Comparison of ENCODE assay signal across 8 cellular contexts in the genomic region with DNA sequence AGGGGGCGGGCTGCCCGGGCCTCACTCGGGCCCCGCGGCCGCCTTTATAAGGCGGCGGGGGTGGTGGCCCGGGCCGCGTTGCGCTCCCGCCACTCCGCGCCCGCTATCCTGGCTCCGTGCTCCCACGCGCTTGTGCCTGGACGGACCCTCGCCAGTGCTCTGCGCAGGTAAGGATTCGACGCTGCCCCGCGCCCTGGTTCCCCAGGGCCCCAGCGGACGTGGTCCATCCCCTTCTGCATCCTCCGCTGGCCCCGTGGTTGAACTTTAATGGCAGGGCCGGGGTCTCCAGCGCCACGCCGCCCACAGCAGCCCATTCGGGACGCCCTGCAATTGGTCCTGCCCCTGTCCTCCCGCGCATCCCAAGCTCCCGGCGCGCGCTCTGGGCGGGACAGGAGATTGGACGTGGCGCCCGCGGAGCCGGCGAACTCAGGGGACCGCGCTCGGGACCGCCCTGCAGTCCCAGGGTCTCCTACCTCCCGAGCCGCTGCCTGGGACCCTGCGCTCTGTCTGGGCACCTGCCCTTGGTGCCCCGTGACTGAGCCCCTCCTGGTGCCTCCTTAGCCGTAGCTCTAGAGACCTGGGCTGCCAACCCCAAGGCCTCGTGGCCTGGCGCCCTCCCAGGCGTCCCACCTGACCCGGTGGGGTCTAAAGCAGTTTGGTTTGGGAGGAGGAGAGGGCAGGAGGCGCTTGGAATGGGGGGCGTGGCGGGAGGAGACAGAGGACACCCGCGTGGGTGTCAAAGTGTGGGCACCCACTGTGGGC. TPM values are rescaled to one million over a fixed set of nuclear protein-coding genes. Genes with fewer than 3 reads are reported as not detected.
DNase-seq lines count a peak whose midpoint lies in the region; ATAC-seq and TF ChIP-seq lines count a peak whose summit lies in the region.

A gene (plus strand): TSS at position 73 of the 762 bp plus-strand sequence. CDS start 44,659 bp downstream, outside the sequence.

- H3K4me3 Mint-ChIP-seq in CD14-positive monocyte, result peak within 1 kb of the TSS in 1 of 2 donors; percentile 90
- H3K4me3 Mint-ChIP-seq in glutamatergic neuron (ENCODE audit: unreplicated experiment), result peak within 1 kb of the TSS; percentile 91
- peak within 1 kb of the TSS; percentile 85 for H3K4me3 Mint-ChIP-seq in neural progenitor cell

- ATAC-seq in GM18520 (IDR thresholded peaks at IDR 0.05; ENCODE audit: unreplicated experiment), result no peak

- DNase-seq in CD14-positive monocyte (ENCODE audit: low spot score) (no peak), SK-N-MC (ENCODE audit: low read depth, low spot score) (no peak), glutamatergic neuron (no peak), neural progenitor cell (ENCODE audit: low spot score) (peak; percentile 76), NCI-H2029 (lab: John Stamatoyannopoulos, UW) (no peak), dermis blood vessel endothelial cell (no peak)
- DNase-seq in activated CD4-positive, CD25-positive, alpha-beta regulatory T cell (lab: John Stamatoyannopoulos, UW), result no peak

- intact Hi-C loops in CD14-positive monocyte (cut with micrococcal nuclease), result no loop called here

- peak within 1 kb of the TSS in 2 of 7 donors; percentile 10 to 13 for H3K27ac Mint-ChIP-seq in CD14-positive monocyte
- H3K27ac Mint-ChIP-seq in glutamatergic neuron (ENCODE audit: unreplicated experiment), result peak within 1 kb of the TSS; percentile 71
- H3K27ac Mint-ChIP-seq in neural progenitor cell, result peak within 1 kb of the TSS; percentile 62

- peaks cover 19% of the 10 kb centered on the region for H3F3A ChIP-seq in neural progenitor cell (ENCODE audit: low read depth)

- H3K27me3 Mint-ChIP-seq in CD14-positive monocyte (ENCODE audit: low read depth in 3 of 3) (peaks cover 53 to 74% (median 57%) of the 10 kb centered on the region in 3 donors), glutamatergic neuron (ENCODE audit: unreplicated experiment) (peaks cover 8% of the 10 kb centered on the region), neural progenitor cell (ENCODE audit: insufficient read depth, low read depth) (peaks cover 25% of the 10 kb centered on the region)

- TF ChIP-seq CTCF in CD14-positive monocyte (IDR thresholded peaks at IDR 0.05), result peak; percentile 30
- TF ChIP-seq CTCF in glutamatergic neuron (IDR thresholded peaks at IDR 0.05; ENCODE audit: partially characterized antibody, unreplicated experiment), result no peak
- no peak for TF ChIP-seq CTCF in neural progenitor cell (IDR thresholded peaks at IDR 0.05)

- peaks cover 4% of the 10 kb centered on the region for H3K4me1 Mint-ChIP-seq in CD14-positive monocyte
- peaks cover 5% of the 10 kb centered on the region for H3K4me1 Mint-ChIP-seq in glutamatergic neuron (ENCODE audit: low read depth, unreplicated experiment)
- H3K4me1 Mint-ChIP-seq in neural progenitor cell, result peaks cover 43% of the 10 kb centered on the region

- peaks cover 3% of the 10 kb centered on the region; the same call in 1 of the 2 replicates for H3K36me3 ChIP-seq in SK-N-MC (ENCODE audit: insufficient read depth, low read length)
- no peaks in the 10 kb centered on the region for H3K36me3 ChIP-seq in neural progenitor cell

- peaks cover 0 to 7% (median 2%) of the 10 kb centered on the region in 7 donors for H3K9me3 Mint-ChIP-seq in CD14-positive monocyte
- peaks cover 5% of the 10 kb centered on the region for H3K9me3 Mint-ChIP-seq in glutamatergic neuron (ENCODE audit: unreplicated experiment)
- no peaks in the 10 kb centered on the region for H3K9me3 Mint-ChIP-seq in neural progenitor cell

- H3K27me3 ChIP-seq in neural progenitor cell, result peaks cover 13% of the 10 kb centered on the region

- H3K27ac ChIP-seq in SK-N-MC (no peak within 1 kb of the TSS), neural progenitor cell (peak within 1 kb of the TSS; percentile 66)

- peak within 1 kb of the TSS; percentile 88 for H3K4me2 ChIP-seq in neural progenitor cell

- peaks cover 23% of the 10 kb centered on the region for H3K4me1 ChIP-seq in neural progenitor cell

- peak within 1 kb of the TSS; percentile 86 for H2AFZ ChIP-seq in neural progenitor cell (replicated peaks)

- H3K9me3 ChIP-seq in SK-N-MC (ENCODE audit: low read depth, low read length) (no peaks in the 10 kb centered on the region), neural progenitor cell (ENCODE audit: low read depth) (no peaks in the 10 kb centered on the region)

- H4K20me1 ChIP-seq in neural progenitor cell (ENCODE audit: low read depth), result peaks cover 40% of the 10 kb centered on the region

- peaks cover 0 to 3% of the 10 kb centered on the region in 2 donors for H3K36me3 Mint-ChIP-seq in CD14-positive monocyte
- H3K36me3 Mint-ChIP-seq in glutamatergic neuron (ENCODE audit: unreplicated experiment), result no peaks in the 10 kb centered on the region
- H3K36me3 Mint-ChIP-seq in neural progenitor cell, result no peaks in the 10 kb centered on the region

- H3K9ac ChIP-seq in SK-N-MC (ENCODE audit: insufficient read length) (peak within 1 kb of the TSS; percentile 67), neural progenitor cell (no peak within 1 kb of the TSS)

- peak within 1 kb of the TSS; percentile 81 for H3K4me3 ChIP-seq in SK-N-MC
- H3K4me3 ChIP-seq in neural progenitor cell, result peak within 1 kb of the TSS; percentile 73

- H3K79me2 ChIP-seq in neural progenitor cell (ENCODE audit: low read depth), result peaks cover 50% of the 10 kb centered on the region

RNA-seq across cellular contexts. Expression of the gene that starts here (rescaled TPM):
- not detected for polyA plus RNA-seq in CD14-positive monocyte
- total RNA-seq in glutamatergic neuron (ENCODE audit: unreplicated experiment) (10.0 TPM), neural progenitor cell (ENCODE audit: low replicate concordance) (51.3 and 114 TPM in 2 replicates), dermis blood vessel endothelial cell (0.19 and 0.34 TPM in 2 replicates)
